Comparison of ENCODE assay signal across 19 cellular contexts in the genomic region with DNA sequence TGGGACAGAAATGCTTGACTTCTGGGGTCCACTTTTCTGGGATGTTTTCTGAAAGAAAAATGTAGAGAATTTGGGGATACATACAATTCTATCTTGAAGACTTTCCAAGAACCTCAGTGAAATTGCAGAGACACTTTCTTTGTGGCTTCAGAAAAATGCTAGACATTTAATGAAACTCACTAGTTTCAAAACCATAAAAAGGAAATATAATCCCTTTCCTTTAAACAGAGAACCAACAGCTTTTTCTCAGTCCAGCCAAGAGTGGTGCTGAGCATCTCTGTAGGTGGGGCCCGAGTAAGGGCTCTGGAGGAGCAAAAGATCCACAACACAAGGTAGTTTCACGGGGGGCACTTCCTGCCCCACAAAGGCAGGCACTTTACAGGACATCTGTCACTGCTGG. TPM values are rescaled to one million over a fixed set of nuclear protein-coding genes. Genes with fewer than 3 reads are reported as not detected.
DNase-seq lines count a peak whose midpoint lies in the region; ATAC-seq, FAIRE-seq and TF ChIP-seq lines count a peak whose summit lies in the region.
"Had no signal": no experiment of that assay in that cellular context is flagged by ENCODE, and none has a peak within 500 bp of the region (broad histone marks: within the 10 kb centered on the region; RNA-seq: fewer than 3 reads in every experiment).

No MANE protein-coding gene starts in this region.

- H3K27me3 Mint-ChIP-seq in CD4-positive, alpha-beta T cell = no peaks in the 10 kb centered on the region
- H3K27me3 Mint-ChIP-seq in astrocyte (ENCODE audit: low read depth, unreplicated experiment) = no peaks in the 10 kb centered on the region
- H3K27me3 Mint-ChIP-seq in naive thymus-derived CD4-positive, alpha-beta T cell = no peaks in the 10 kb centered on the region
- H3K27me3 Mint-ChIP-seq: stimulated activated naive CD8-positive, alpha-beta T cell treated with anti-CD3 and anti-CD28 coated beads, Interleukin-15, Interleukin-2, amounts not matched to agents 100 ng/mL and 50 ng/mL, for 24 hours had no signal

- H3K9me3 Mint-ChIP-seq in CD4-positive, alpha-beta T cell = no peaks in the 10 kb centered on the region
- no peaks in the 10 kb centered on the region for H3K9me3 Mint-ChIP-seq in astrocyte (ENCODE audit: unreplicated experiment)
- no peaks in the 10 kb centered on the region for H3K9me3 Mint-ChIP-seq in naive thymus-derived CD4-positive, alpha-beta T cell
- H3K9me3 Mint-ChIP-seq: stimulated activated naive CD8-positive, alpha-beta T cell treated with anti-CD3 and anti-CD28 coated beads, Interleukin-15, Interleukin-2, amounts not matched to agents 100 ng/mL and 50 ng/mL, for 24 hours had no signal

- peak overlapping the region; percentile 65 for H3K27ac Mint-ChIP-seq in CD4-positive, alpha-beta T cell
- peak overlapping the region; percentile 86 for H3K27ac Mint-ChIP-seq in astrocyte (ENCODE audit: unreplicated experiment)
- H3K27ac Mint-ChIP-seq in naive thymus-derived CD4-positive, alpha-beta T cell = peak overlapping the region in 7 of 9 donors; percentile 22 to 87 (median 70)

- H3K4me1 Mint-ChIP-seq in CD4-positive, alpha-beta T cell (ENCODE audit: low read depth) = peaks cover 14% of the 10 kb centered on the region
- peaks cover 31% of the 10 kb centered on the region for H3K4me1 Mint-ChIP-seq in astrocyte (ENCODE audit: low read depth, unreplicated experiment)
- H3K4me1 Mint-ChIP-seq in naive thymus-derived CD4-positive, alpha-beta T cell = peaks cover 4 to 26% (median 9%) of the 10 kb centered on the region in 7 donors

- H3K79me2 ChIP-seq in astrocyte (ENCODE audit: insufficient read depth, low read length) = peaks cover 68% of the 10 kb centered on the region

- no peak for TF ChIP-seq CTCF in CD4-positive, alpha-beta T cell (IDR thresholded peaks at IDR 0.05)
- TF ChIP-seq CTCF in astrocyte (IDR thresholded peaks at IDR 0.05; ENCODE audit: insufficient read depth, low read depth, low read length) = no peak

- H3K4me3 Mint-ChIP-seq in CD4-positive, alpha-beta T cell = peak overlapping the region; percentile 51
- H3K4me3 Mint-ChIP-seq in astrocyte (ENCODE audit: unreplicated experiment) = no peak overlapping the region
- H3K4me3 Mint-ChIP-seq in naive thymus-derived CD4-positive, alpha-beta T cell = no peak overlapping the region
- H3K4me3 Mint-ChIP-seq: stimulated activated naive CD8-positive, alpha-beta T cell treated with anti-CD3 and anti-CD28 coated beads, Interleukin-15, Interleukin-2, amounts not matched to agents 100 ng/mL and 50 ng/mL, for 24 hours had no signal

- no peak overlapping the region for H2AFZ ChIP-seq in astrocyte (ENCODE audit: low read depth, low read length)

- CTCF ChIA-PET in CD4-positive, alpha-beta T cell (lab: Charles Lee) = interaction anchor here (1.7 to 7.8 kb wide), 2 partner anchors 23 to 37 kb away, joined by 4 to 32 read pairs; a partner anchor contains a TSS
- CTCF ChIA-PET in naive thymus-derived CD4-positive, alpha-beta T cell (lab: Charles Lee) = interaction anchor here (1.0 kb wide), 1 partner anchor 22 kb away, joined by 3 read pairs; no protein-coding TSS in a partner anchor

- no peak for FAIRE-seq in astrocyte (lab: Jason Lieb, UNC)
- FAIRE-seq: endothelial cell of umbilical vein, G401.6, keratinocyte had no signal

- peaks cover 29% of the 10 kb centered on the region for H3K4me1 ChIP-seq in astrocyte (ENCODE audit: insufficient read depth, low read length)
- peaks cover 9 to 10% of the 10 kb centered on the region in 2 donors for H3K4me1 ChIP-seq in naive thymus-derived CD4-positive, alpha-beta T cell (ENCODE audit: control insufficient read depth in 2 of 2, insufficient read depth in 2 of 2, low read length in 2 of 2)

- intact Hi-C loops in CD4-positive, alpha-beta T cell (cut with DNase I, micrococcal nuclease) = no loop called here
- intact Hi-C loops in naive thymus-derived CD4-positive, alpha-beta T cell (cut with micrococcal nuclease) = no loop called here

- peaks cover 44% of the 10 kb centered on the region for H4K20me1 ChIP-seq in astrocyte (ENCODE audit: insufficient read depth, low read length)

- H3K27ac ChIP-seq in CD4-positive, alpha-beta T cell (ENCODE audit: low read depth, low read length) = no peak overlapping the region
- H3K27ac ChIP-seq in astrocyte (ENCODE audit: low read depth, low read length) = peak overlapping the region; percentile 3
- H3K27ac ChIP-seq in naive thymus-derived CD4-positive, alpha-beta T cell (ENCODE audit: low read depth, low read length) = no peak overlapping the region

- H3K36me3 Mint-ChIP-seq in CD4-positive, alpha-beta T cell (ENCODE audit: low read depth) = peaks cover 77% of the 10 kb centered on the region
- H3K36me3 Mint-ChIP-seq in astrocyte (ENCODE audit: low read depth, unreplicated experiment) = peaks cover 28% of the 10 kb centered on the region
- peaks cover 3 to 35% (median 17%) of the 10 kb centered on the region in 5 donors for H3K36me3 Mint-ChIP-seq in naive thymus-derived CD4-positive, alpha-beta T cell

- H3K36me3 ChIP-seq in astrocyte (ENCODE audit: insufficient read depth, low read length) = peaks cover 43% of the 10 kb centered on the region
- peaks cover 5 to 73% (median 22%) of the 10 kb centered on the region in 3 experiments for H3K36me3 ChIP-seq in naive thymus-derived CD4-positive, alpha-beta T cell (ENCODE audit: control insufficient read depth in 2 of 3, insufficient read depth in 3 of 3, low read length in 3 of 3)

- DNase-seq in CD4-positive, alpha-beta T cell = no peak
- DNase-seq in HCEC 1CT = peak; percentile 12
- peak; percentile 41 for DNase-seq in astrocyte (ENCODE audit: low read depth)
- DNase-seq in naive thymus-derived CD4-positive, alpha-beta T cell = no peak
- DNase-seq in NK-92 treated with Interleukin-12 subunit alpha and Interleukin-12 subunit beta, amount 100 ng/mL, for 24 hours (lab: John Stamatoyannopoulos, UW) = no peak
- no peak for DNase-seq in NK-92 (lab: John Stamatoyannopoulos, UW; ENCODE audit: unreplicated experiment)
- DNase-seq: activated effector memory CD4-positive, alpha-beta T cell treated with Interleukin-2 at 50 U/mL for 16 hours; caudate nucleus; NCI-H1417; NCI-H510A; OCI-M1 had no signal

- no peak for ATAC-seq in CD4-positive, alpha-beta T cell (ENCODE audit: poor library complexity)
- ATAC-seq in naive thymus-derived CD4-positive, alpha-beta T cell = no peak
- ATAC-seq in HG03354 (IDR thresholded peaks at IDR 0.05; ENCODE audit: poor library complexity, severe bottlenecking, unreplicated experiment) (no peak), GM18907 (IDR thresholded peaks at IDR 0.05; ENCODE audit: unreplicated experiment) (no peak)
- ATAC-seq: activated CD4-positive, CD25-positive, alpha-beta regulatory T cell treated with anti-CD3 and anti-CD28 coated beads, Interleukin-2, amount 50 U/mL, for 24 hours; sciatic nerve had no signal

- H3K9ac ChIP-seq in astrocyte (ENCODE audit: low read length) = no peak overlapping the region

- peak overlapping the region; percentile 42 for H3K4me2 ChIP-seq in astrocyte (ENCODE audit: low read length)

- no peaks in the 10 kb centered on the region for H3K27me3 ChIP-seq in CD4-positive, alpha-beta T cell (ENCODE audit: control insufficient read depth, insufficient read depth, low read length)
- H3K27me3 ChIP-seq in astrocyte (ENCODE audit: insufficient read depth, low read length) = no peaks in the 10 kb centered on the region
- no peaks in the 10 kb centered on the region for H3K27me3 ChIP-seq in naive thymus-derived CD4-positive, alpha-beta T cell (ENCODE audit: control insufficient read depth in 2 of 2, insufficient read depth in 2 of 2, low read length in 2 of 2)

- H3K4me3 ChIP-seq in astrocyte (ENCODE audit: insufficient read depth, low read depth, low read length) = no peak overlapping the region
- no peak overlapping the region for H3K4me3 ChIP-seq in naive thymus-derived CD4-positive, alpha-beta T cell (ENCODE audit: low read length)

- POLR2A ChIA-PET in CD4-positive, alpha-beta T cell (lab: Charles Lee) = interaction anchor here (1.4 kb wide), 1 partner anchor 23 kb away, joined by 5 read pairs; a partner anchor contains a TSS
- POLR2A ChIA-PET in naive thymus-derived CD4-positive, alpha-beta T cell (lab: Charles Lee) = interaction anchor here (1.2 to 2.3 kb wide), 2 partner anchors 9 to 22 kb away, joined by 5 to 8 read pairs; a partner anchor contains a TSS

- no peaks in the 10 kb centered on the region for H3K9me3 ChIP-seq in CD4-positive, alpha-beta T cell (ENCODE audit: control insufficient read depth, low read length)
- no peaks in the 10 kb centered on the region for H3K9me3 ChIP-seq in astrocyte (ENCODE audit: insufficient read depth, low read depth, low read length)
- no peaks in the 10 kb centered on the region for H3K9me3 ChIP-seq in naive thymus-derived CD4-positive, alpha-beta T cell (ENCODE audit: control insufficient read depth in 2 of 3, low read length in 3 of 3)

RNA-seq across cellular contexts. Expression of a gene that starts 4.4 kb away (rescaled TPM):
- total RNA-seq in CD4-positive, alpha-beta T cell = 10 to 100 TPM; 20.8 to 22.9 TPM
- total RNA-seq in astrocyte = 208 and 268 TPM in 2 replicates
- total RNA-seq in naive thymus-derived CD4-positive, alpha-beta T cell = 100 to 1,000 TPM in 2 of 5 experiments, 10 to 100 TPM in 3; 56.9 to 201 (median 86.9) TPM
- 100 to 1,000 TPM; 154 to 157 TPM for polyA plus RNA-seq in naive thymus-derived CD4-positive, alpha-beta T cell

RNA-seq across cellular contexts. Expression of a gene that starts 22.7 kb away (rescaled TPM):
- total RNA-seq in CD4-positive, alpha-beta T cell = 10 to 100 TPM; 94.3 to 95.2 TPM
- total RNA-seq in astrocyte = 31.8 and 33.8 TPM in 2 replicates
- total RNA-seq in naive thymus-derived CD4-positive, alpha-beta T cell = 100 to 1,000 TPM in 4 of 5 experiments, 10 to 100 TPM in 1; 98.3 to 135 (median 109) TPM
- polyA plus RNA-seq in naive thymus-derived CD4-positive, alpha-beta T cell = 10 to 100 TPM; 54.6 to 82.5 TPM

RNA-seq across cellular contexts. Expression of a gene that starts 49.2 kb away (rescaled TPM):
- total RNA-seq in CD4-positive, alpha-beta T cell = 100 to 1,000 TPM; 256 to 271 TPM
- 538 and 553 TPM in 2 replicates for total RNA-seq in astrocyte
- total RNA-seq in naive thymus-derived CD4-positive, alpha-beta T cell = 100 to 1,000 TPM; 212 to 411 (median 218) TPM
- 100 to 1,000 TPM; 439 to 576 TPM for polyA plus RNA-seq in naive thymus-derived CD4-positive, alpha-beta T cell

RNA-seq across cellular contexts. Expression of a gene that starts 49.6 kb away (rescaled TPM):
- 10 to 100 TPM; 21.4 to 22.0 TPM for total RNA-seq in CD4-positive, alpha-beta T cell
- 14.7 and 15.3 TPM in 2 replicates for total RNA-seq in astrocyte
- 10 to 100 TPM; 24.9 to 34.5 (median 28.5) TPM for total RNA-seq in naive thymus-derived CD4-positive, alpha-beta T cell
- 10 to 100 TPM; 42.2 to 48.3 TPM for polyA plus RNA-seq in naive thymus-derived CD4-positive, alpha-beta T cell

RNA-seq across cellular contexts. Expression of a gene that starts 59.7 kb away (rescaled TPM):
- 10 to 100 TPM; 10.5 to 12.7 TPM for total RNA-seq in CD4-positive, alpha-beta T cell
- total RNA-seq in astrocyte = 4.0 and 5.2 TPM in 2 replicates
- total RNA-seq in naive thymus-derived CD4-positive, alpha-beta T cell = 10 to 100 TPM in 3 of 5 experiments, 1 to 10 TPM in 2; 7.9 to 13.9 (median 10.7) TPM
- 1 to 10 TPM; 1.7 to 2.2 TPM for polyA plus RNA-seq in naive thymus-derived CD4-positive, alpha-beta T cell

Comparison
In these comparisons a context has a peak if more than half of its experiments do, and no peak if none do; other contexts are left out.
1. DNase-seq: peak in HCEC 1CT (single experiment) and astrocyte (single experiment); none in CD4-positive, alpha-beta T cell (0 of 10), naive thymus-derived CD4-positive, alpha-beta T cell (0 of 9), NK-92 treated with Interleukin-12 subunit alpha and Interleukin-12 subunit beta, amount 100 ng/mL, for 24 hours (single experiment) and NK-92 (single experiment).
2. Peak in every context shown above with its lines, with median percentiles within 50 percentile points of each other: H3K27ac Mint-ChIP-seq.